In the genomic region with DNA sequence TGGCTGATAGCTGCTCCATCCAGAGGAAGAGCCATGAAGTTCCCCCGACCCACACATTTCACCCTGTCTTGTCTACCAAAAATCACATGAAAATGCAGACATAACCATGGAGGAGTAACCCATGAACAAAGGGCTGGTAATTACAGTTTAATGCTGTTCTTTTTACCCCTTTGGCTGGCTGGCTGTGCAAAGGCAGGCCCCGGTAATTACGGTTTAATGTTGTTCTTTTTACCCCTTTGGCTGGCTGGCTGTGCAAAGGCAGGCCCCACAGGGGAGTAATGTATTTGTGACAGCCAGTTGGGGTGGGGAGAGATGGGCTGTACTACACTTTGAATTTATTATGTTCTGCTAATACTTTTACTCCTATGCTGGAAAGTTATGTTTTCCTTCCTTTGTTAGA, we compare ENCODE assay signal across 14 cellular contexts. TPM values are rescaled to one million over a fixed set of nuclear protein-coding genes. Genes with fewer than 3 reads are reported as not detected.
DNase-seq lines count a peak whose midpoint lies in the region; ATAC-seq and TF ChIP-seq lines count a peak whose summit lies in the region.
"Had no signal": no experiment of that assay in that cellular context is flagged by ENCODE, and none has a peak within 500 bp of the region (broad histone marks: within the 10 kb centered on the region; RNA-seq: fewer than 3 reads in every experiment).

No MANE protein-coding gene starts in this region.

- POLR2A ChIA-PET in activated CD4-positive, alpha-beta T cell treated with anti-CD3 and anti-CD28 coated beads for 36 hours (lab: Charles Lee): no interaction called here

- H3K4me1 ChIP-seq in endodermal cell (ENCODE audit: control insufficient read depth, insufficient read depth, low read length) (peaks cover 4% of the 10 kb centered on the region), gastrocnemius medialis (peaks cover 85 to 90% of the 10 kb centered on the region in 2 donors)

- no peak overlapping the region for H3K9ac ChIP-seq in endodermal cell (ENCODE audit: extremely low read depth, low read length, poor library complexity, severe bottlenecking)

- in situ Hi-C loops in gastrocnemius medialis (cut with MboI; ENCODE audit: low sequenced_read_pairs in 4 of 4): loop anchor here (10.0 to 25.0 kb wide), 4 partner anchors 570 to 1020 kb away; no protein-coding TSS in a partner anchor

- H3K27me3 Mint-ChIP-seq in activated CD4-positive, alpha-beta T cell treated with anti-CD3 and anti-CD28 coated beads for 36 hours: no peaks in the 10 kb centered on the region
- no peaks in the 10 kb centered on the region for H3K27me3 Mint-ChIP-seq in endodermal cell (ENCODE audit: insufficient read depth)
- H3K27me3 Mint-ChIP-seq: IgD-negative memory B cell had no signal

- H3K4me3 Mint-ChIP-seq in activated CD4-positive, alpha-beta T cell treated with anti-CD3 and anti-CD28 coated beads for 36 hours: no peak overlapping the region
- no peak overlapping the region for H3K4me3 Mint-ChIP-seq in endodermal cell

- H3K4me3 ChIP-seq in endodermal cell (ENCODE audit: low read length) (no peak overlapping the region), gastrocnemius medialis (no peak overlapping the region)

- DNase-seq in activated CD4-positive, alpha-beta T cell treated with anti-CD3 and anti-CD28 coated beads for 36 hours: no peak
- DNase-seq in activated CD4-positive, alpha-beta T cell treated with anti-CD3 and anti-CD28 coated beads for 48 hours: no peak
- DNase-seq in NCI-H2081 (lab: John Stamatoyannopoulos, UW): peak; percentile 21 to 74
- DNase-seq in endodermal cell: no peak
- DNase-seq in gastrocnemius medialis: no peak
- DNase-seq in GM19238 (ENCODE audit: insufficient read length, low spot score): no peak
- DNase-seq in SIG-M5 treated with dmso at 0.1 percent for 504 hours (lab: John Stamatoyannopoulos, UW; ENCODE audit: unreplicated experiment): no peak
- DNase-seq: HCEC 1CT, NCI-H1694 treated with DMSO at 0.1 percent for 48 hours, NCI-H748 treated with DMSO at 0.1 percent for 48 hours, nucleus accumbens, SHP77 had no signal

- no peaks in the 10 kb centered on the region for H3K27me3 ChIP-seq in endodermal cell (ENCODE audit: control insufficient read depth, insufficient read depth, low read length, poor library complexity, severe bottlenecking)
- H3K27me3 ChIP-seq in gastrocnemius medialis: no peaks in the 10 kb centered on the region

- intact Hi-C loops in activated CD4-positive, alpha-beta T cell treated with anti-CD3 and anti-CD28 coated beads for 36 hours (cut with DNase I, micrococcal nuclease): loop anchor here (10.0 kb wide), 2 partner anchors 742 to 1242 kb away; no protein-coding TSS in a partner anchor
- intact Hi-C loops in gastrocnemius medialis (cut with DNase I; ENCODE audit: low total_unique reads): loop anchor here (10.0 kb wide), 3 partner anchors 282 to 562 kb away; no protein-coding TSS in a partner anchor

- ATAC-seq in activated CD4-positive, alpha-beta T cell treated with anti-CD3 and anti-CD28 coated beads for 36 hours: no peak
- ATAC-seq in gastrocnemius medialis (no peak), GM21786 (IDR thresholded peaks at IDR 0.05; ENCODE audit: unreplicated experiment) (no peak)

- peaks cover 94% of the 10 kb centered on the region for H3K4me1 Mint-ChIP-seq in activated CD4-positive, alpha-beta T cell treated with anti-CD3 and anti-CD28 coated beads for 36 hours
- H3K4me1 Mint-ChIP-seq in endodermal cell: peaks cover 9% of the 10 kb centered on the region

- CTCF ChIA-PET in activated CD4-positive, alpha-beta T cell treated with anti-CD3 and anti-CD28 coated beads for 36 hours (lab: Charles Lee): interaction anchor here (4.1 kb wide), 1 partner anchor 10 kb away, joined by 13 read pairs; no protein-coding TSS in a partner anchor

- peak overlapping the region; percentile 10 for H3K27ac ChIP-seq in endodermal cell (ENCODE audit: low read depth, low read length)
- H3K27ac ChIP-seq in gastrocnemius medialis: peak overlapping the region; percentile 7 to 75 (median 39)

- H3K27ac Mint-ChIP-seq in activated CD4-positive, alpha-beta T cell treated with anti-CD3 and anti-CD28 coated beads for 36 hours: peak overlapping the region; percentile 73
- no peak overlapping the region for H3K27ac Mint-ChIP-seq in endodermal cell

- H3K36me3 Mint-ChIP-seq in activated CD4-positive, alpha-beta T cell treated with anti-CD3 and anti-CD28 coated beads for 36 hours (ENCODE audit: low read depth): peaks cover 4% of the 10 kb centered on the region
- peaks cover 6% of the 10 kb centered on the region for H3K36me3 Mint-ChIP-seq in endodermal cell (ENCODE audit: low read depth)
- H3K36me3 Mint-ChIP-seq: IgD-negative memory B cell had no signal

- TF ChIP-seq CTCF in endodermal cell (conservative IDR thresholded peaks at IDR 0.05) (no peak), gastrocnemius medialis (IDR thresholded peaks at IDR 0.05 in 4 of 5, conservative IDR thresholded peaks at IDR 0.05 in 1 of 5) (no peak)

- 97% methylated on average over 3 of the region's 3 CpGs; no CpG with 5 or more reads in 1 of the 2 experiments for WGBS in endodermal cell (ENCODE audit: insufficient coverage in 1 of 2, insufficient read length in 1 of 2), 2 experiments

- H3K9me3 Mint-ChIP-seq in activated CD4-positive, alpha-beta T cell treated with anti-CD3 and anti-CD28 coated beads for 36 hours (ENCODE audit: low read depth): no peaks in the 10 kb centered on the region
- H3K9me3 Mint-ChIP-seq in endodermal cell: peaks cover 4% of the 10 kb centered on the region
- H3K9me3 Mint-ChIP-seq: IgD-negative memory B cell had no signal

- no peaks in the 10 kb centered on the region for H3K36me3 ChIP-seq in endodermal cell (ENCODE audit: control insufficient read depth, insufficient read depth, low read length)
- H3K36me3 ChIP-seq in gastrocnemius medialis: no peaks in the 10 kb centered on the region

- H3K9me3 ChIP-seq in endodermal cell (ENCODE audit: control insufficient read depth, low read length) (peaks cover 6% of the 10 kb centered on the region), gastrocnemius medialis (no peaks in the 10 kb centered on the region)

- TF ChIP-seq POLR2A in gastrocnemius medialis (IDR thresholded peaks at IDR 0.05): no peak

RNA-seq across cellular contexts. Expression of gene PIK3R1, which starts 41.7 kb away (rescaled TPM):
- total RNA-seq in activated CD4-positive, alpha-beta T cell treated with anti-CD3 and anti-CD28 coated beads for 36 hours: 10 to 100 TPM; 40.0 to 49.0 TPM
- total RNA-seq in endodermal cell (10 to 100 TPM; 29.8 to 30.2 TPM), gastrocnemius medialis (100 to 1,000 TPM in 2 of 4 donors, 10 to 100 TPM in 2; 87.2 to 129 (median 100) TPM)
- 29.8 TPM for polyA plus RNA-seq in endodermal cell (2013, experiment 1 of 2)
- 31.2 TPM for polyA plus RNA-seq in endodermal cell (2013, experiment 2 of 2)

Comparison
In these comparisons a context has a peak if more than half of its experiments do, and no peak if none do; other contexts are left out.
1. DNase-seq: peak in NCI-H2081 (2 of 2); none in activated CD4-positive, alpha-beta T cell treated with anti-CD3 and anti-CD28 coated beads for 36 hours (single experiment), activated CD4-positive, alpha-beta T cell treated with anti-CD3 and anti-CD28 coated beads for 48 hours (single experiment), endodermal cell (single experiment), gastrocnemius medialis (0 of 2), GM19238 (single experiment) and SIG-M5 treated with dmso at 0.1 percent for 504 hours (single experiment).